ENCODE assay signal across 24 cellular contexts in genomic region chr17:4233668-4234258, GRCh38. TPM values are rescaled to one million over a fixed set of nuclear protein-coding genes. Genes with fewer than 3 reads are reported as not detected.
DNase-seq lines count a peak whose midpoint lies in the region; ATAC-seq and TF ChIP-seq lines count a peak whose summit lies in the region.
"Had no signal": no experiment of that assay in that cellular context is flagged by ENCODE, and none has a peak within 500 bp of the region (broad histone marks: within the 10 kb centered on the region; RNA-seq: fewer than 3 reads in every experiment).

No MANE protein-coding gene starts in this region.

- no peak for ATAC-seq in HG02571 (IDR thresholded peaks at IDR 0.05; ENCODE audit: unreplicated experiment)
- no peak for ATAC-seq in HG03097 (IDR thresholded peaks at IDR 0.05; ENCODE audit: low FRiP score, unreplicated experiment)

- peaks cover 18% of the 10 kb centered on the region for H3K36me3 ChIP-seq in mammary epithelial cell (ENCODE audit: insufficient read depth, low read length)
- H3K36me3 ChIP-seq in left ventricle myocardium inferior, result peaks cover 33% of the 10 kb centered on the region

- H3K4me1 ChIP-seq in mammary epithelial cell (ENCODE audit: insufficient read depth, low read length) (peaks cover 42% of the 10 kb centered on the region), left ventricle myocardium inferior (peaks cover 80% of the 10 kb centered on the region)

- no peak overlapping the region for H3K4me3 Mint-ChIP-seq in MCF 10A (ENCODE audit: unreplicated experiment)
- no peak overlapping the region for H3K4me3 Mint-ChIP-seq in progenitor cell of endocrine pancreas (ENCODE audit: low read depth)
- H3K4me3 Mint-ChIP-seq: brain, IgD-negative memory B cell had no signal

- no peak overlapping the region for H3K4me2 ChIP-seq in mammary epithelial cell (ENCODE audit: insufficient read depth, low read depth, low read length)

- H3K27ac ChIP-seq in mammary epithelial cell (ENCODE audit: insufficient read depth, low read depth, low read length) (no peak overlapping the region), left ventricle myocardium inferior (replicated peaks) (peak overlapping the region; percentile 92)
- H3K27ac ChIP-seq: C4-2B, thyroid gland had no signal

- DNase-seq in MCF 10A (ENCODE audit: unreplicated experiment) (no peak), mammary epithelial cell (no peak), left ventricle myocardium inferior (no peak), progenitor cell of endocrine pancreas (ENCODE audit: low spot score, unreplicated experiment) (no peak), RPMI8226 (no peak), NCI-H1417 treated with DMSO at 0.1 percent for 48 hours (lab: John Stamatoyannopoulos, UW) (no peak)
- DNase-seq: activated CD4-positive, alpha-beta T cell treated with anti-CD3 and anti-CD28 coated beads for 1 hour; activated CD8-positive, alpha-beta memory T cell treated with anti-CD3 and anti-CD28 coated beads, Interleukin-2, amount 50 U/mL, for 48 hours; activated naive CD4-positive, alpha-beta T cell; dermis blood vessel endothelial cell; DMS79 treated with DMSO at 0.1 percent for 48 hours; erythroblast; glutamatergic neuron; GOT3; NCI-H1930; NCI-H510A treated with DMSO at 0.1 percent for 48 hours; SHP77; stimulated activated CD4-positive, alpha-beta T cell treated with anti-CD3 and anti-CD28 coated beads, Interleukin-4, amount 100 ng/mL, for 1 hour; thyroid gland had no signal

- H3K27ac Mint-ChIP-seq in MCF 10A (ENCODE audit: low read depth, unreplicated experiment), result peak overlapping the region; percentile 58
- H3K27ac Mint-ChIP-seq in progenitor cell of endocrine pancreas, result peak overlapping the region; percentile 18
- H3K27ac Mint-ChIP-seq: IgD-negative memory B cell had no signal

- no peaks in the 10 kb centered on the region for H3K9me3 ChIP-seq in mammary epithelial cell (replicated peaks; ENCODE audit: insufficient read depth, low read length)
- H3K9me3 ChIP-seq in left ventricle myocardium inferior (replicated peaks), result no peaks in the 10 kb centered on the region
- H3K9me3 ChIP-seq: thyroid gland had no signal

- H3K4me1 Mint-ChIP-seq in MCF 10A (ENCODE audit: insufficient read depth, unreplicated experiment), result peaks cover 32% of the 10 kb centered on the region
- H3K4me1 Mint-ChIP-seq in progenitor cell of endocrine pancreas (ENCODE audit: low read depth), result no peaks in the 10 kb centered on the region
- H3K4me1 Mint-ChIP-seq: IgD-negative memory B cell had no signal

- no peaks in the 10 kb centered on the region for H3K27me3 ChIP-seq in mammary epithelial cell (ENCODE audit: insufficient read depth, low read length)
- H3K27me3 ChIP-seq in left ventricle myocardium inferior (ENCODE audit: low read depth), result no peaks in the 10 kb centered on the region
- H3K27me3 ChIP-seq: thyroid gland had no signal

- peaks cover 38% of the 10 kb centered on the region for H3K79me2 ChIP-seq in mammary epithelial cell (ENCODE audit: insufficient read depth, low read length)

- H3K27me3 Mint-ChIP-seq in MCF 10A (ENCODE audit: insufficient read depth, unreplicated experiment), result no peaks in the 10 kb centered on the region
- no peaks in the 10 kb centered on the region for H3K27me3 Mint-ChIP-seq in progenitor cell of endocrine pancreas
- H3K27me3 Mint-ChIP-seq: brain, IgD-negative memory B cell had no signal

- no peak overlapping the region for H3K4me3 ChIP-seq in mammary epithelial cell (replicated peaks in 1 of 3; ENCODE audit: insufficient read depth in 1 of 3, low read depth in 2 of 3, low read length in 3 of 3)
- no peak overlapping the region for H3K4me3 ChIP-seq in left ventricle myocardium inferior
- H3K4me3 ChIP-seq: thyroid gland had no signal

- in situ Hi-C loops in mammary epithelial cell (cut with MboI; ENCODE audit: low sequenced_read_pairs in 2 of 2), result no loop called here

- H3K36me3 Mint-ChIP-seq in MCF 10A (ENCODE audit: insufficient read depth, unreplicated experiment), result peaks cover 51% of the 10 kb centered on the region
- peaks cover 6% of the 10 kb centered on the region for H3K36me3 Mint-ChIP-seq in progenitor cell of endocrine pancreas (ENCODE audit: insufficient read depth)

- no peaks in the 10 kb centered on the region for H4K20me1 ChIP-seq in mammary epithelial cell (ENCODE audit: insufficient read depth, low read length)

- intact Hi-C loops in MCF 10A (cut with micrococcal nuclease) (no loop called here), mammary epithelial cell (cut with micrococcal nuclease) (no loop called here), left ventricle myocardium inferior (cut with micrococcal nuclease) (no loop called here)

- POLR2A ChIA-PET in MCF 10A (lab: Yijun Ruan, JAX), result interaction anchor here (1.2 to 2.9 kb wide), 5 partner anchors 10 to 133 kb away, joined by 3 to 19 read pairs (median 7); partner anchors contain the start of genes ANKFY1 and UBE2G1

- CTCF ChIA-PET in MCF 10A (lab: Yijun Ruan, JAX) (interaction anchor here (1.2 to 1.7 kb wide), 2 partner anchors 14 to 18 kb away, joined by 6 to 7 read pairs; no protein-coding TSS in a partner anchor), mammary epithelial cell (lab: Charles Lee; ENCODE audit: low non-redundant PET) (no interaction called here)

- BruUV-seq in MCF 10A (replicated peaks; lab: Mats Ljungman, UMichigan), result no TSS peak
- no TSS peak for BruUV-seq in mammary epithelial cell (replicated peaks; lab: Mats Ljungman, UMichigan)

- 96% methylated on average over 7 of the region's 7 CpGs for WGBS in mammary epithelial cell (ENCODE audit: low coverage, missing lambda C conversion rate)

- TF ChIP-seq CTCF in MCF 10A (IDR thresholded peaks at IDR 0.05; ENCODE audit: unreplicated experiment) (no peak), mammary epithelial cell (conservative IDR thresholded peaks at IDR 0.05 in 1 of 2, IDR thresholded peaks at IDR 0.05 in 1 of 2; ENCODE audit: extremely low read depth in 1 of 2, insufficient read depth in 1 of 2, low read depth in 1 of 2, low read length in 2 of 2) (no peak), left ventricle myocardium inferior (IDR thresholded peaks at IDR 0.05; ENCODE audit: borderline replicate concordance) (no peak), progenitor cell of endocrine pancreas (IDR thresholded peaks at IDR 0.05; ENCODE audit: unreplicated experiment) (no peak)

- no peaks in the 10 kb centered on the region for H3K9me3 Mint-ChIP-seq in MCF 10A (ENCODE audit: unreplicated experiment)
- H3K9me3 Mint-ChIP-seq in progenitor cell of endocrine pancreas (ENCODE audit: low read depth), result no peaks in the 10 kb centered on the region
- H3K9me3 Mint-ChIP-seq: brain, IgD-negative memory B cell had no signal

- no peak overlapping the region for H3K9ac ChIP-seq in mammary epithelial cell (ENCODE audit: insufficient read depth, low read length)

- no peak overlapping the region for H2AFZ ChIP-seq in mammary epithelial cell (ENCODE audit: low read depth, low read length)

- dilution Hi-C loops in mammary epithelial cell (cut with HindIII; ENCODE audit: low sequenced_read_pairs), result no loop called here

RNA-seq across cellular contexts. Expression of gene ANKFY1, which starts 30.0 kb away (rescaled TPM):
- total RNA-seq in MCF 10A (2022) (34.9 and 42.8 TPM in 2 replicates), mammary epithelial cell (10 to 100 TPM; 45.4 to 46.2 TPM), left ventricle myocardium inferior (22.9 TPM), progenitor cell of endocrine pancreas (59.8 and 64.6 TPM in 2 replicates)
- 21.9 TPM for polyA plus RNA-seq in mammary epithelial cell
- 77.8 TPM for polyA minus RNA-seq in mammary epithelial cell
